In the genomic region with DNA sequence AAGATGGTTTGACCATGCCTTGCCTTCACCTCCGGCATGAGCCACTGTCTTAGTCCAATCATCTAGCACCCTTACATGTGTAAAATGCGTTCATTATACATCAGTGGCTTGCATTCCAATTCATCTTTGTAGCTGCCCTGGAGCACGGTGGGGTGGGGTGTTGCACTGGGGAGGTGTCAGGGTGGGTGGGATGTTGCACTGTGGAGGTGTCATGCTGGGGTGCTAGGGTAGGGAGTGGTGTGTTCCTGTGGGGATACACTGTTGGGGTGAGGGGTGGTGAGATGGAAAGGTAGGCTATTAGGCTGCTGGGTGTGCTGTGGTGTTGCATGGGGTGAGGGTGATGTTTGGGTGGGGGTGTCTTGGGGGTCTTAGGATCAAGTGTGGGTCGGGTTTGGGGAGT, we compare ENCODE assay signal across 18 cellular contexts. TPM values are rescaled to one million over a fixed set of nuclear protein-coding genes. Genes with fewer than 3 reads are reported as not detected.
DNase-seq lines count a peak whose midpoint lies in the region; ATAC-seq and TF ChIP-seq lines count a peak whose summit lies in the region.
"Had no signal": no experiment of that assay in that cellular context is flagged by ENCODE, and none has a peak within 500 bp of the region (broad histone marks: within the 10 kb centered on the region; RNA-seq: fewer than 3 reads in every experiment).

No MANE protein-coding gene starts in this region.

- no peak overlapping the region for H2AFZ ChIP-seq in Loucy (ENCODE audit: low read length)

- H3K4me1 Mint-ChIP-seq in activated CD8-positive, alpha-beta memory T cell treated with anti-CD3 and anti-CD28 coated beads, Interleukin-2, amount 10 ng/mL, durations not matched to agents 7 days and 5 days, result peaks cover 68% of the 10 kb centered on the region
- H3K4me1 Mint-ChIP-seq in activated naive CD8-positive, alpha-beta T cell treated with anti-CD3 and anti-CD28 coated beads, Interleukin-2, amount 50 U/mL, for 24 hours, result peaks cover 77% of the 10 kb centered on the region
- H3K4me1 Mint-ChIP-seq in stimulated activated memory B cell treated with anti-CD40 and anti-IgM and Interleukin-4, amounts not matched to agents 10 μg/mL and 1 μg/mL and 100 μg/mL, for 72 hours, result peaks cover 76% of the 10 kb centered on the region

- H3F3A ChIP-seq in Loucy (ENCODE audit: low read depth), result peaks cover 20% of the 10 kb centered on the region

- no peak for ATAC-seq in activated CD8-positive, alpha-beta memory T cell treated with anti-CD3 and anti-CD28 coated beads, Interleukin-2, amount 10 ng/mL, durations not matched to agents 7 days and 5 days
- ATAC-seq in activated naive CD8-positive, alpha-beta T cell treated with anti-CD3 and anti-CD28 coated beads, Interleukin-2, amount 50 U/mL, for 24 hours, result no peak
- ATAC-seq in stimulated activated memory B cell treated with anti-CD40 and anti-IgM and Interleukin-4, amounts not matched to agents 10 μg/mL and 1 μg/mL and 100 μg/mL, for 72 hours, result no peak
- ATAC-seq in GM21381 (IDR thresholded peaks at IDR 0.05; ENCODE audit: unreplicated experiment) (no peak), GM21367 (IDR thresholded peaks at IDR 0.05; ENCODE audit: unreplicated experiment) (no peak)
- ATAC-seq: foreskin keratinocyte, HCT116, sciatic nerve had no signal

- H3K4me1 ChIP-seq in Loucy (ENCODE audit: insufficient read depth, low read length, poor library complexity, severe bottlenecking), result peaks cover 56% of the 10 kb centered on the region
- H3K4me1 ChIP-seq: foreskin keratinocyte had no signal

- peaks cover 10% of the 10 kb centered on the region for H3K79me2 ChIP-seq in Loucy (ENCODE audit: insufficient read depth, low read length)

- peak overlapping the region; percentile 97 for H3K9ac ChIP-seq in Loucy (ENCODE audit: low read depth, low read length, poor library complexity, severe bottlenecking)

- H3K4me2 ChIP-seq in Loucy (ENCODE audit: low read depth, low read length, poor library complexity, severe bottlenecking), result no peak overlapping the region

- H3K4me3 Mint-ChIP-seq in activated CD8-positive, alpha-beta memory T cell treated with anti-CD3 and anti-CD28 coated beads, Interleukin-2, amount 10 ng/mL, durations not matched to agents 7 days and 5 days, result no peak overlapping the region
- no peak overlapping the region for H3K4me3 Mint-ChIP-seq in activated naive CD8-positive, alpha-beta T cell treated with anti-CD3 and anti-CD28 coated beads, Interleukin-2, amount 50 U/mL, for 24 hours
- no peak overlapping the region for H3K4me3 Mint-ChIP-seq in stimulated activated memory B cell treated with anti-CD40 and anti-IgM and Interleukin-4, amounts not matched to agents 10 μg/mL and 1 μg/mL and 100 μg/mL, for 72 hours

- no peak overlapping the region for H3K4me3 ChIP-seq in Loucy (ENCODE audit: low read length, poor library complexity, severe bottlenecking)
- H3K4me3 ChIP-seq: stomach had no signal

- H3K9me3 Mint-ChIP-seq in activated CD8-positive, alpha-beta memory T cell treated with anti-CD3 and anti-CD28 coated beads, Interleukin-2, amount 10 ng/mL, durations not matched to agents 7 days and 5 days (ENCODE audit: low read depth), result no peaks in the 10 kb centered on the region
- H3K9me3 Mint-ChIP-seq in activated naive CD8-positive, alpha-beta T cell treated with anti-CD3 and anti-CD28 coated beads, Interleukin-2, amount 50 U/mL, for 24 hours, result no peaks in the 10 kb centered on the region
- no peaks in the 10 kb centered on the region for H3K9me3 Mint-ChIP-seq in stimulated activated memory B cell treated with anti-CD40 and anti-IgM and Interleukin-4, amounts not matched to agents 10 μg/mL and 1 μg/mL and 100 μg/mL, for 72 hours

- CTCF ChIA-PET in activated CD8-positive, alpha-beta memory T cell treated with anti-CD3 and anti-CD28 coated beads, Interleukin-2, amount 10 ng/mL, durations not matched to agents 7 days and 5 days (lab: Charles Lee), result interaction anchor here (0.6 to 7.0 kb wide), 3 partner anchors 13 to 142 kb away, joined by 3 to 74 read pairs (median 4); no protein-coding TSS in a partner anchor

- no peaks in the 10 kb centered on the region for H3K36me3 ChIP-seq in Loucy (ENCODE audit: insufficient read depth, low read length)

- TF ChIP-seq CTCF in Loucy (conservative IDR thresholded peaks at IDR 0.05; ENCODE audit: low read length), result no peak

- peak overlapping the region; percentile 97 for H3K27ac Mint-ChIP-seq in activated CD8-positive, alpha-beta memory T cell treated with anti-CD3 and anti-CD28 coated beads, Interleukin-2, amount 10 ng/mL, durations not matched to agents 7 days and 5 days
- peak overlapping the region; percentile 75 for H3K27ac Mint-ChIP-seq in activated naive CD8-positive, alpha-beta T cell treated with anti-CD3 and anti-CD28 coated beads, Interleukin-2, amount 50 U/mL, for 24 hours
- H3K27ac Mint-ChIP-seq in stimulated activated memory B cell treated with anti-CD40 and anti-IgM and Interleukin-4, amounts not matched to agents 10 μg/mL and 1 μg/mL and 100 μg/mL, for 72 hours, result peak overlapping the region; percentile 97

- peaks cover 73% of the 10 kb centered on the region for H3K36me3 Mint-ChIP-seq in activated CD8-positive, alpha-beta memory T cell treated with anti-CD3 and anti-CD28 coated beads, Interleukin-2, amount 10 ng/mL, durations not matched to agents 7 days and 5 days
- peaks cover 54% of the 10 kb centered on the region for H3K36me3 Mint-ChIP-seq in activated naive CD8-positive, alpha-beta T cell treated with anti-CD3 and anti-CD28 coated beads, Interleukin-2, amount 50 U/mL, for 24 hours (ENCODE audit: low read depth)
- H3K36me3 Mint-ChIP-seq in stimulated activated memory B cell treated with anti-CD40 and anti-IgM and Interleukin-4, amounts not matched to agents 10 μg/mL and 1 μg/mL and 100 μg/mL, for 72 hours, result peaks cover 88% of the 10 kb centered on the region

- no peaks in the 10 kb centered on the region for H3K9me2 ChIP-seq in Loucy (replicated peaks; ENCODE audit: low read depth, low read length)

- no peaks in the 10 kb centered on the region for H3K27me3 Mint-ChIP-seq in activated CD8-positive, alpha-beta memory T cell treated with anti-CD3 and anti-CD28 coated beads, Interleukin-2, amount 10 ng/mL, durations not matched to agents 7 days and 5 days
- no peaks in the 10 kb centered on the region for H3K27me3 Mint-ChIP-seq in activated naive CD8-positive, alpha-beta T cell treated with anti-CD3 and anti-CD28 coated beads, Interleukin-2, amount 50 U/mL, for 24 hours
- no peaks in the 10 kb centered on the region for H3K27me3 Mint-ChIP-seq in stimulated activated memory B cell treated with anti-CD40 and anti-IgM and Interleukin-4, amounts not matched to agents 10 μg/mL and 1 μg/mL and 100 μg/mL, for 72 hours

- no peak for DNase-seq in activated CD8-positive, alpha-beta memory T cell treated with anti-CD3 and anti-CD28 coated beads, Interleukin-2, amount 10 ng/mL, durations not matched to agents 7 days and 5 days
- DNase-seq in activated CD8-positive, alpha-beta memory T cell treated with anti-CD3 and anti-CD28 coated beads for 24 hours, result no peak
- no peak for DNase-seq in activated naive CD8-positive, alpha-beta T cell treated with anti-CD3 and anti-CD28 coated beads, Interleukin-2, amount 50 U/mL, for 24 hours
- DNase-seq in epidermal melanocyte (ENCODE audit: insufficient read length, low spot score), result no peak
- DNase-seq: activated CD4-positive, CD25-positive, alpha-beta regulatory T cell; activated CD8-positive, alpha-beta memory T cell treated with anti-CD3 and anti-CD28 coated beads, Interleukin-2, amount 50 U/mL, for 48 hours; DMS79 treated with DMSO at 0.1 percent for 48 hours; foreskin keratinocyte; IMR-90; NCI-H748 treated with DMSO at 0.1 percent for 48 hours; SHP77 treated with DMSO at 0.1 percent for 48 hours; stomach had no signal

- no peaks in the 10 kb centered on the region for H3K27me3 ChIP-seq in Loucy (ENCODE audit: insufficient read depth, low read length, poor library complexity, severe bottlenecking)
- H3K27me3 ChIP-seq: foreskin keratinocyte, stomach had no signal

- H4K20me1 ChIP-seq in Loucy (ENCODE audit: insufficient read depth, low read length, poor library complexity, severe bottlenecking), result no peaks in the 10 kb centered on the region

- no peaks in the 10 kb centered on the region for H3K9me3 ChIP-seq in Loucy (ENCODE audit: insufficient read depth, low read depth, low read length)
- H3K9me3 ChIP-seq: stomach had no signal

RNA-seq across cellular contexts. Expression of a gene that starts 47.0 kb away (rescaled TPM):
- total RNA-seq in activated CD8-positive, alpha-beta memory T cell treated with anti-CD3 and anti-CD28 coated beads, Interleukin-2, amount 10 ng/mL, durations not matched to agents 7 days and 5 days, result 100 to 1,000 TPM; 156 to 287 TPM

RNA-seq across cellular contexts. Expression of a gene that starts 56.1 kb away (rescaled TPM):
- 1 to 10 TPM; 3.2 to 9.6 TPM for total RNA-seq in activated CD8-positive, alpha-beta memory T cell treated with anti-CD3 and anti-CD28 coated beads, Interleukin-2, amount 10 ng/mL, durations not matched to agents 7 days and 5 days
